ENCODE assay signal across 28 cellular contexts in the genomic region with DNA sequence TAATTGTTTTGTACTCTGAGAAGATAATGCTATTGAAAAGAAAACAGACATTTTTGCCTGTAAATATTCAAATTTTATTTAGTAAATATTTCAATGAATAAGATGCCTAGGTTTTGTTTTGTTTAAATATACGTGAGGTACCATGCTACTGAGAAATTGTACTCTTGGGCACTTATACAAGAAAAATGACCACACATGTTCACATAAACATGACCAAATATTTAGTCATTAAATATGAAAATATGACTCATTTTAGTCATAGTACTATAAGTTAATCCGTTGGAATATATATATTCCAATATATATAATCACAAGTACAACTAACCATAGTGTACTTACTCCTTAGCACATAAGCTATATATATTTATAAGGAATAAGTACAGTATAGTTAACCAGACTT.
"Had no signal": no experiment of that assay in that cellular context is flagged by ENCODE, and none has a peak within 500 bp of the region (broad histone marks: within the 10 kb centered on the region; RNA-seq: fewer than 3 reads in every experiment).

No MANE protein-coding gene starts in this region.

- H3K36me3 Mint-ChIP-seq: stimulated activated effector memory CD8-positive, alpha-beta T cell treated with anti-CD3 and anti-CD28 coated beads, Interleukin-12 subunit alpha, Interleukin-12 subunit beta, amount 100 ng/mL, for 72 hours; stimulated activated memory B cell treated with anti-CD40 and anti-IgM and Interleukin-4, amounts not matched to agents 10 μg/mL and 1 μg/mL and 100 μg/mL, for 72 hours; stimulated activated naive B cell treated with anti-CD40 and anti-IgM and Interleukin-4, amounts not matched to agents 10 μg/mL and 1 μg/mL and 100 μg/mL, for 72 hours; type B pancreatic cell had no signal

- H3K27ac ChIP-seq: stomach, suprapubic skin, testis, thoracic aorta, thyroid gland, tibial artery, tibial nerve, transverse colon, upper lobe of left lung, upper lobe of right lung, uterus, vagina had no signal

- H3K27me3 Mint-ChIP-seq: stimulated activated memory B cell treated with anti-CD40 and anti-IgM and Interleukin-4, amounts not matched to agents 10 μg/mL and 1 μg/mL and 100 μg/mL, for 72 hours; stimulated activated naive B cell treated with anti-CD40 and anti-IgM and Interleukin-4, amounts not matched to agents 10 μg/mL and 1 μg/mL and 100 μg/mL, for 72 hours; stimulated activated naive CD8-positive, alpha-beta T cell treated with anti-CD3 and anti-CD28 coated beads, Interleukin-15, amount 100 ng/mL, for 72 hours; stimulated activated naive CD8-positive, alpha-beta T cell treated with anti-CD3 and anti-CD28 coated beads, Interleukin-15, Interleukin-2, amounts not matched to agents 100 ng/mL and 50 ng/mL, for 24 hours; type B pancreatic cell had no signal

- H3K4me3 ChIP-seq: stomach, suprapubic skin, testis, thoracic aorta, thyroid gland, tibial artery, tibial nerve, transverse colon, upper lobe of left lung, upper lobe of right lung, uterus, vagina had no signal

- H3K27ac Mint-ChIP-seq: stimulated activated effector memory CD8-positive, alpha-beta T cell treated with anti-CD3 and anti-CD28 coated beads, Interleukin-12 subunit alpha, Interleukin-12 subunit beta, amount 100 ng/mL, for 72 hours; stimulated activated memory B cell treated with anti-CD40 and anti-IgM and Interleukin-4, amounts not matched to agents 10 μg/mL and 1 μg/mL and 100 μg/mL, for 72 hours; stimulated activated naive B cell treated with anti-CD40 and anti-IgM and Interleukin-4, amounts not matched to agents 10 μg/mL and 1 μg/mL and 100 μg/mL, for 72 hours; stimulated activated naive CD8-positive, alpha-beta T cell treated with anti-CD3 and anti-CD28 coated beads, Interleukin-15, amount 100 ng/mL, for 72 hours; stimulated activated naive CD8-positive, alpha-beta T cell treated with anti-CD3 and anti-CD28 coated beads, Interleukin-15, Interleukin-2, amounts not matched to agents 100 ng/mL and 50 ng/mL, for 24 hours; type B pancreatic cell had no signal

- H3K9me3 ChIP-seq: stomach, suprapubic skin, testis, thoracic aorta, thyroid gland, tibial artery, tibial nerve, transverse colon, upper lobe of left lung, upper lobe of right lung, uterus, vagina had no signal

- H3K36me3 ChIP-seq: stomach, suprapubic skin, thoracic aorta, thyroid gland, tibial artery, tibial nerve, transverse colon, upper lobe of left lung, upper lobe of right lung, uterus, vagina had no signal

- H3K27me3 ChIP-seq: stomach, suprapubic skin, testis, thyroid gland, tibial artery, tibial nerve, transverse colon, upper lobe of left lung, upper lobe of right lung, uterus, vagina had no signal

- H3K4me3 Mint-ChIP-seq: stimulated activated effector memory CD8-positive, alpha-beta T cell treated with anti-CD3 and anti-CD28 coated beads, Interleukin-12 subunit alpha, Interleukin-12 subunit beta, amount 100 ng/mL, for 72 hours; stimulated activated memory B cell treated with anti-CD40 and anti-IgM and Interleukin-4, amounts not matched to agents 10 μg/mL and 1 μg/mL and 100 μg/mL, for 72 hours; stimulated activated naive B cell treated with anti-CD40 and anti-IgM and Interleukin-4, amounts not matched to agents 10 μg/mL and 1 μg/mL and 100 μg/mL, for 72 hours; stimulated activated naive CD8-positive, alpha-beta T cell treated with anti-CD3 and anti-CD28 coated beads, Interleukin-15, amount 100 ng/mL, for 72 hours; stimulated activated naive CD8-positive, alpha-beta T cell treated with anti-CD3 and anti-CD28 coated beads, Interleukin-15, Interleukin-2, amounts not matched to agents 100 ng/mL and 50 ng/mL, for 24 hours; type B pancreatic cell had no signal

- H3K9me3 Mint-ChIP-seq: stimulated activated naive B cell treated with anti-CD40 and anti-IgM and Interleukin-4, amounts not matched to agents 10 μg/mL and 1 μg/mL and 100 μg/mL, for 72 hours; stimulated activated naive CD8-positive, alpha-beta T cell treated with anti-CD3 and anti-CD28 coated beads, Interleukin-15, amount 100 ng/mL, for 72 hours; type B pancreatic cell had no signal

- DNase-seq: stimulated activated CD4-positive, alpha-beta T cell treated with anti-CD3 and anti-CD28 coated beads, Interleukin-2, amount 100 ng/mL, for 48 hours; stimulated activated CD4-positive, alpha-beta T cell treated with anti-CD3 and anti-CD28 coated beads, Interleukin-4, amount 100 ng/mL, for 1 hour; stimulated activated CD4-positive, alpha-beta T cell treated with anti-CD3 and anti-CD28 coated beads, Interleukin-4, amount 100 ng/mL, for 24 hours; stimulated activated CD4-positive, alpha-beta T cell treated with anti-CD3 and anti-CD28 coated beads, Interleukin-4, amount 100 ng/mL, for 4 hours; stimulated activated CD8-positive, alpha-beta memory T cell treated with anti-CD3 and anti-CD28 coated beads, Interleukin-4, amount 100 ng/mL, for 48 hours; stimulated activated naive B cell treated with anti-CD40 and anti-IgM and Interleukin-4, amounts not matched to agents 10 μg/mL and 1 μg/mL and 100 μg/mL, for 72 hours; stimulated activated naive CD4-positive, alpha-beta T cell; stimulated activated naive CD4-positive, alpha-beta T cell treated with Interleukin-2 at 50 U/mL for 16 hours; stimulated activated naive CD8-positive, alpha-beta T cell treated with anti-CD3 and anti-CD28 coated beads, Interleukin-15, amount 100 ng/mL, for 72 hours; stimulated activated naive CD8-positive, alpha-beta T cell treated with anti-CD3 and anti-CD28 coated beads, Interleukin-15, Interleukin-2, amounts not matched to agents 100 U/mL and 50 U/mL, for 24 hours; stomach; substantia nigra; testis; thyroid gland; tibial artery; transverse colon; trophoblast cell; upper lobe of left lung; upper lobe of right lung; uterus had no signal

- ATAC-seq: stimulated activated effector memory CD8-positive, alpha-beta T cell treated with anti-CD3 and anti-CD28 coated beads, Interleukin-12 subunit alpha, Interleukin-12 subunit beta, amount 100 ng/mL, for 72 hours; stimulated activated memory B cell treated with anti-CD40 and anti-IgM and Interleukin-4, amounts not matched to agents 10 μg/mL and 1 μg/mL and 100 μg/mL, for 72 hours; stimulated activated naive B cell treated with anti-CD40 and anti-IgM and Interleukin-4, amounts not matched to agents 10 μg/mL and 1 μg/mL and 100 μg/mL, for 72 hours; stimulated activated naive CD8-positive, alpha-beta T cell treated with anti-CD3 and anti-CD28 coated beads, Interleukin-15, amount 100 ng/mL, for 72 hours; stimulated activated naive CD8-positive, alpha-beta T cell treated with anti-CD3 and anti-CD28 coated beads, Interleukin-15, Interleukin-2, amounts not matched to agents 100 U/mL and 50 U/mL, for 24 hours; upper lobe of right lung had no signal

- H3K4me1 Mint-ChIP-seq: stimulated activated effector memory CD8-positive, alpha-beta T cell treated with anti-CD3 and anti-CD28 coated beads, Interleukin-12 subunit alpha, Interleukin-12 subunit beta, amount 100 ng/mL, for 72 hours; stimulated activated memory B cell treated with anti-CD40 and anti-IgM and Interleukin-4, amounts not matched to agents 10 μg/mL and 1 μg/mL and 100 μg/mL, for 72 hours; stimulated activated naive B cell treated with anti-CD40 and anti-IgM and Interleukin-4, amounts not matched to agents 10 μg/mL and 1 μg/mL and 100 μg/mL, for 72 hours; stimulated activated naive CD8-positive, alpha-beta T cell treated with anti-CD3 and anti-CD28 coated beads, Interleukin-15, amount 100 ng/mL, for 72 hours had no signal

- H3K4me1 ChIP-seq: stomach, suprapubic skin, testis, thyroid gland, tibial artery, tibial nerve, transverse colon, upper lobe of left lung, upper lobe of right lung, uterus, vagina had no signal
